In genomic region chr16:3819741-3820724, GRCh38 we compare ENCODE assay signal across 8 cellular contexts.
DNase-seq lines count a peak whose midpoint lies in the region; ATAC-seq and TF ChIP-seq lines count a peak whose summit lies in the region.

No MANE protein-coding gene starts in this region.

- H3K4me1 ChIP-seq in adrenal gland (replicated peaks in 1 of 2) (peaks cover 22 to 77% of the 10 kb centered on the region in 2 donors), transverse colon (peaks cover 23 to 85% (median 47%) of the 10 kb centered on the region in 4 donors)

- TF ChIP-seq EP300 in transverse colon (IDR thresholded peaks at IDR 0.05; ENCODE audit: low read depth), result no peak

- no peaks in the 10 kb centered on the region for H3K36me3 ChIP-seq in adrenal gland (replicated peaks in 1 of 2)
- no peaks in the 10 kb centered on the region for H3K36me3 ChIP-seq in transverse colon

- H3K9me3 ChIP-seq in adrenal gland (replicated peaks in 1 of 3), result no peaks in the 10 kb centered on the region
- no peaks in the 10 kb centered on the region for H3K9me3 ChIP-seq in transverse colon

- WGBS in adrenal gland, 4 donors, result 28 to 31% (median 29%) methylated on average over 8 of the region's 8 CpGs
- WGBS in transverse colon (ENCODE audit: low coverage in 1 of 2), 2 donors, result 8 to 36% methylated on average over 2 to 8 of the region's 8 CpGs

- H3K9me3 Mint-ChIP-seq in immature natural killer cell, result no peaks in the 10 kb centered on the region

- in situ Hi-C loops in transverse colon (cut with MboI; ENCODE audit: low pct_ligation_motif_present in 1 of 4, low pct_unique_long_range_greater_than_20kb in 1 of 4, low sequenced_read_pairs in 3 of 4), result no loop called here

- ATAC-seq in HG03439 (IDR thresholded peaks at IDR 0.05; ENCODE audit: unreplicated experiment) (no peak), GM21717 (IDR thresholded peaks at IDR 0.05; ENCODE audit: unreplicated experiment) (no peak)

- peak; percentile 48 for DNase-seq in COLO668 (lab: John Stamatoyannopoulos, UW; ENCODE audit: unreplicated experiment)
- DNase-seq in NCI-H146 treated with DMSO at 0.1 percent for 48 hours (lab: John Stamatoyannopoulos, UW; ENCODE audit: unreplicated experiment), result peak; percentile 89
- DNase-seq in adrenal gland, result peak in 5 of 7 donors; percentile 36 to 59 (median 47)
- peak; percentile 60 to 63 (median 61) for DNase-seq in immature natural killer cell
- DNase-seq in transverse colon, result peak; percentile 19
- DNase-seq in stimulated activated CD4-positive, alpha-beta T cell treated with anti-CD3 and anti-CD28 coated beads, Interleukin-2, amount 100 ng/mL, for 24 hours, result no peak

- no peaks in the 10 kb centered on the region for H3K27me3 ChIP-seq in adrenal gland
- no peaks in the 10 kb centered on the region for H3K27me3 ChIP-seq in transverse colon

- peaks cover 4 to 10% (median 5%) of the 10 kb centered on the region in 3 donors for H3K27me3 Mint-ChIP-seq in immature natural killer cell (ENCODE audit: low read depth in 3 of 3)

- H3K36me3 Mint-ChIP-seq in immature natural killer cell, result peaks cover 0 to 4% (median 0%) of the 10 kb centered on the region in 3 donors

- H3K27ac ChIP-seq in adrenal gland (peak overlapping the region in 4 of 5 donors; percentile 21 to 64 (median 41)), transverse colon (no peak overlapping the region)

- intact Hi-C loops in adrenal gland (cut with DNase I) (no loop called here), transverse colon (cut with DNase I; ENCODE audit: low total_unique reads) (no loop called here)

- peaks cover 95 to 97% of the 10 kb centered on the region in 2 donors for H3K4me1 Mint-ChIP-seq in immature natural killer cell

- TF ChIP-seq POLR2A in adrenal gland (IDR thresholded peaks at IDR 0.05), result no peak
- TF ChIP-seq POLR2A in transverse colon (IDR thresholded peaks at IDR 0.05), result no peak

- peak overlapping the region; percentile 77 to 88 (median 83) for H3K4me3 Mint-ChIP-seq in immature natural killer cell

- TF ChIP-seq CTCF in adrenal gland (IDR thresholded peaks at IDR 0.05), result no peak
- no peak for TF ChIP-seq CTCF in transverse colon (IDR thresholded peaks at IDR 0.05)

- H3K4me3 ChIP-seq in adrenal gland (peak overlapping the region in 1 of 4 donors; percentile 18), transverse colon (no peak overlapping the region)

- H3K27ac Mint-ChIP-seq in immature natural killer cell, result peak overlapping the region; percentile 70 to 93 (median 88)

Comparison
In these comparisons a context has a peak if more than half of its experiments do, and no peak if none do; other contexts are left out.
1. DNase-seq: peak in COLO668 (single experiment), NCI-H146 treated with DMSO at 0.1 percent for 48 hours (single experiment), adrenal gland (5 of 7), immature natural killer cell (3 of 3) and transverse colon (single experiment); none in stimulated activated CD4-positive, alpha-beta T cell treated with anti-CD3 and anti-CD28 coated beads, Interleukin-2, amount 100 ng/mL, for 24 hours (0 of 2).
2. H3K27ac ChIP-seq: peak in adrenal gland (4 of 5); none in transverse colon (0 of 4).